ENCODE assay signal across 15 cellular contexts in the genomic region with DNA sequence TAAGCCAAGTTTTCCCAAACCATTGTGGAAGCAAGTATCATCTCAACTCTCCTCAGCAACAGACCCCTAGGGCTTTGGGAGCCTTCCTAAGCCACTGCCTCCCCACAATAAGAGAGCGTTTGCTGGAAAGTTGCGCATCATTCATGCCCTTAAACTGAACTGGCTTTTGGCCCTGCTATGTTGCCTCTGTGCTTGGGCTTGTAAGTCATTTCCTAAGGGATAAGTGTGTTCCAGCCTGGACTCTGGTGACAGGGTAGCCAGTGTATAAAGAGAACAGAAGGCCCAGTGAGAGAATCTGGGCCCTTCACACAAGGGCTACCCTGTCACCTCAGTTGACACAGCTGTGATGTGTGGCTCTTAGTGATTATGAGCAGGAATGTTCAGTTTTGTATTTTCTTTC.
DNase-seq lines count a peak whose midpoint lies in the region; ATAC-seq and TF ChIP-seq lines count a peak whose summit lies in the region.
"Had no signal": no experiment of that assay in that cellular context is flagged by ENCODE, and none has a peak within 500 bp of the region (broad histone marks: within the 10 kb centered on the region; RNA-seq: fewer than 3 reads in every experiment).

No MANE protein-coding gene starts in this region.

- no peak for TF ChIP-seq POLR2A in spleen (IDR thresholded peaks at IDR 0.05)

- ATAC-seq in Right ventricle myocardium superior (ENCODE audit: poor library complexity), result peak; percentile 61
- no peak for ATAC-seq in HG02884 (IDR thresholded peaks at IDR 0.05; ENCODE audit: unreplicated experiment)
- ATAC-seq: A549, Panc1 had no signal

- H3K4me1 ChIP-seq in right atrium auricular region (peaks cover 0 to 4% of the 10 kb centered on the region in 2 donors), spleen (peaks cover 0 to 7% (median 0%) of the 10 kb centered on the region in 6 donors)
- H3K4me1 ChIP-seq: A549 had no signal

- no peaks in the 10 kb centered on the region for H3K27me3 ChIP-seq in right atrium auricular region
- no peaks in the 10 kb centered on the region for H3K27me3 ChIP-seq in spleen (replicated peaks in 1 of 7)

- H3K27ac ChIP-seq in right atrium auricular region (no peak overlapping the region), spleen (no peak overlapping the region)
- H3K27ac ChIP-seq: A549 had no signal

- TF ChIP-seq CTCF in right atrium auricular region (IDR thresholded peaks at IDR 0.05) (no peak), spleen (IDR thresholded peaks at IDR 0.05 in 8 of 11, conservative IDR thresholded peaks at IDR 0.05 in 3 of 11) (no peak)

- 91 to 97% (median 93%) methylated on average over 2 of the region's 2 CpGs for WGBS in spleen, 5 donors

- H3K4me3 ChIP-seq in right atrium auricular region (no peak overlapping the region), spleen (no peak overlapping the region)
- H3K4me3 ChIP-seq: A549 had no signal

- H3K36me3 ChIP-seq in right atrium auricular region, result no peaks in the 10 kb centered on the region
- no peaks in the 10 kb centered on the region for H3K36me3 ChIP-seq in spleen

- intact Hi-C loops in Right ventricle myocardium superior (cut with DNase I), result loop anchor here (5.0 kb wide), 1 partner anchor 142 kb away; no protein-coding TSS in a partner anchor
- intact Hi-C loops in spleen (cut with DNase I; ENCODE audit: low total_unique reads), result no loop called here

- DNase-seq in Right ventricle myocardium superior (no peak), right atrium auricular region (ENCODE audit: low spot score) (no peak), globus pallidus (ENCODE audit: low spot score) (peak; percentile 74), midbrain (lab: John Stamatoyannopoulos, UW) (peak; percentile 31), spleen (no peak)
- no peak for DNase-seq in activated naive CD4-positive, alpha-beta T cell (lab: John Stamatoyannopoulos, UW)
- no peak for DNase-seq in stimulated activated CD4-positive, alpha-beta T cell treated with anti-CD3 and anti-CD28 coated beads, Interleukin-2, amount 100 ng/mL, for 24 hours
- DNase-seq: CD4-positive, CD25-positive, alpha-beta regulatory T cell; NCI-H1417; NCI-H2029; NCI-H526 treated with DMSO at 0.1 percent for 48 hours; SHP77 treated with DMSO at 0.1 percent for 48 hours had no signal

- H3K9me3 ChIP-seq in right atrium auricular region (no peaks in the 10 kb centered on the region), spleen (no peaks in the 10 kb centered on the region)
- H3K9me3 ChIP-seq: A549 had no signal

Comparison
In these comparisons a context has a peak if more than half of its experiments do, and no peak if none do; other contexts are left out.
1. DNase-seq: peak in globus pallidus (single experiment) and midbrain (single experiment); none in Right ventricle myocardium superior (single experiment), right atrium auricular region (single experiment), activated naive CD4-positive, alpha-beta T cell (0 of 4), stimulated activated CD4-positive, alpha-beta T cell treated with anti-CD3 and anti-CD28 coated beads, Interleukin-2, amount 100 ng/mL, for 24 hours (0 of 2) and spleen (single experiment).